ENCODE assay signal across 20 cellular contexts in genomic region chr9:89796606-89797005, GRCh38.
DNase-seq lines count a peak whose midpoint lies in the region; ATAC-seq, FAIRE-seq and TF ChIP-seq lines count a peak whose summit lies in the region.
"Had no signal": no experiment of that assay in that cellular context is flagged by ENCODE, and none has a peak within 500 bp of the region (broad histone marks: within the 10 kb centered on the region; RNA-seq: fewer than 3 reads in every experiment).

No MANE protein-coding gene starts in this region.

- DNase-seq in GM12891 (ENCODE audit: insufficient read length, low spot score) (no peak), coronary artery (ENCODE audit: low spot score) (peak; percentile 68), mesenteric fat pad (ENCODE audit: low spot score) (peak; percentile 51), sciatic nerve (ENCODE audit: low spot score) (peak; percentile 32), WERI-Rb-1 (no peak), COR-L47 (lab: John Stamatoyannopoulos, UW) (no peak), HuH-7 (ENCODE audit: low spot score) (no peak)
- DNase-seq: Calu3; CD4-positive, alpha-beta T cell; CD8-positive, alpha-beta memory T cell; DMS53; DMS79 treated with DMSO at 0.1 percent for 48 hours; GF-D8; GM23248; H7; HCEC 1CT had no signal

- H3K27ac ChIP-seq in coronary artery (no peak overlapping the region), WERI-Rb-1 (no peak overlapping the region)
- H3K27ac ChIP-seq: BLaER1, GM23248 had no signal

- no peak for TF ChIP-seq CTCF in coronary artery (IDR thresholded peaks at IDR 0.05)
- TF ChIP-seq CTCF in WERI-Rb-1 (IDR thresholded peaks at IDR 0.05; ENCODE audit: low read depth, low read length): no peak

- no peaks in the 10 kb centered on the region for H3K27me3 ChIP-seq in WERI-Rb-1 (ENCODE audit: insufficient read depth, low read depth, severe bottlenecking)
- H3K27me3 ChIP-seq: BLaER1 had no signal

- no peak for ATAC-seq in sciatic nerve

- H3K4me3 ChIP-seq in coronary artery (no peak overlapping the region), WERI-Rb-1 (ENCODE audit: low read depth, low read length) (no peak overlapping the region)
- H3K4me3 ChIP-seq: BLaER1, GM23248 had no signal

- no peak for TF ChIP-seq POLR2A in GM12891 (IDR thresholded peaks at IDR 0.05; ENCODE audit: low read depth, low read length)

- H3K9me3 ChIP-seq in WERI-Rb-1 (ENCODE audit: severe bottlenecking): no peaks in the 10 kb centered on the region
- H3K9me3 ChIP-seq: BLaER1 had no signal

- peak; percentile 5 for FAIRE-seq in GM12891 (lab: Jason Lieb, UNC)
- FAIRE-seq: GM12892, GM19239, H1 had no signal

- intact Hi-C loops in sciatic nerve (cut with DNase I): no loop called here

- H3K36me3 ChIP-seq in WERI-Rb-1: no peaks in the 10 kb centered on the region
- H3K36me3 ChIP-seq: BLaER1 had no signal

TF ChIP-seq in GM12891, 5 proteins besides CTCF, POLR2A, EP300 and RAD21:
- no peak for TF ChIP-seq PAX5 (IDR thresholded peaks at IDR 0.05; ENCODE audit: insufficient read depth, low read length, severe bottlenecking)
- TF ChIP-seq SPI1 (IDR thresholded peaks at IDR 0.05; ENCODE audit: low read depth, low read length): no peak
- TF ChIP-seq TAF1 (IDR thresholded peaks at IDR 0.05; ENCODE audit: low read depth, low read length): no peak
- TF ChIP-seq POU2F2 (IDR thresholded peaks at IDR 0.05; ENCODE audit: low read depth, low read length): no peak
- no peak for TF ChIP-seq POLR2AphosphoS5 (IDR thresholded peaks at IDR 0.05; ENCODE audit: low read depth, low read length)

Comparison
In these comparisons a context has a peak if more than half of its experiments do, and no peak if none do; other contexts are left out.
1. DNase-seq: peak in coronary artery (single experiment), mesenteric fat pad (single experiment) and sciatic nerve (single experiment); none in GM12891 (single experiment), WERI-Rb-1 (single experiment), COR-L47 (single experiment) and HuH-7 (single experiment).